Comparison of ENCODE assay signal across 16 cellular contexts in genomic region chr7:112510743-112511110, GRCh38. TPM values are rescaled to one million over a fixed set of nuclear protein-coding genes. Genes with fewer than 3 reads are reported as not detected.
A peak's percentile ranks its signal among the peaks of the same experiment; 100 is the strongest.
DNase-seq lines count a peak whose midpoint lies in the region; ATAC-seq and TF ChIP-seq lines count a peak whose summit lies in the region.
"Had no signal": no experiment of that assay in that cellular context is flagged by ENCODE, and none has a peak within 500 bp of the region (broad histone marks: within the 10 kb centered on the region; RNA-seq: fewer than 3 reads in every experiment).

No MANE protein-coding gene starts in this region.

- ATAC-seq in PC-3: no peak

- TF ChIP-seq CTCF in HEK293 (tag by site-specific recombination; IDR thresholded peaks at IDR 0.05) (no peak), SK-N-SH (IDR thresholded peaks at IDR 0.05) (no peak), suprapubic skin (IDR thresholded peaks at IDR 0.05) (no peak), PC-3 (conservative IDR thresholded peaks at IDR 0.05; ENCODE audit: low read depth, low read length) (no peak)

- TF ChIP-seq EP300 in SK-N-SH (IDR thresholded peaks at IDR 0.05; ENCODE audit: borderline replicate concordance in 1 of 2, low read depth in 1 of 2, low read length in 1 of 2) (no peak), suprapubic skin (IDR thresholded peaks at IDR 0.05) (no peak)

- H3K36me3 ChIP-seq in HEK293 (ENCODE audit: control insufficient read depth in 2 of 2, insufficient read depth in 1 of 2, low read length in 2 of 2) (no peaks in the 10 kb centered on the region), SK-N-SH (replicated peaks in 1 of 2; ENCODE audit: control insufficient read depth in 1 of 2, insufficient read depth in 2 of 2, low read length in 1 of 2) (no peaks in the 10 kb centered on the region), skeletal muscle satellite cell (ENCODE audit: insufficient read depth, low read length) (no peaks in the 10 kb centered on the region), suprapubic skin (no peaks in the 10 kb centered on the region), PC-3 (ENCODE audit: low read depth, low read length) (no peaks in the 10 kb centered on the region)
- H3K36me3 ChIP-seq: SJCRH30 had no signal

- peak overlapping the region; percentile 49; the same call in 1 of the 2 replicates for H2AFZ ChIP-seq in SK-N-SH (ENCODE audit: low read depth)
- H2AFZ ChIP-seq in PC-3 (ENCODE audit: low read length): no peak overlapping the region

- no peak for DNase-seq in SK-N-SH
- no peak for DNase-seq in caudate nucleus (lab: John Stamatoyannopoulos, UW)
- DNase-seq in Ammon's horn (ENCODE audit: low spot score): no peak
- no peak for DNase-seq in suprapubic skin (ENCODE audit: low spot score in 2 of 2)
- DNase-seq in PC-3: no peak
- DNase-seq: CD8-positive, alpha-beta memory T cell; DMS79; H9; KG1; NCI-H1417 treated with DMSO at 0.1 percent for 48 hours; NCI-H1930; NCI-H526 treated with DMSO at 0.1 percent for 48 hours; SJCRH30 had no signal

- H3K4me1 ChIP-seq in HEK293 (ENCODE audit: control insufficient read depth, insufficient read depth, low read length): no peaks in the 10 kb centered on the region
- peaks cover 6 to 9% of the 10 kb centered on the region in 2 experiments; a peak in 1 of 4 replicates for H3K4me1 ChIP-seq in SK-N-SH (ENCODE audit: control insufficient read depth in 1 of 2, insufficient read depth in 2 of 2, low read depth in 1 of 2, low read length in 1 of 2)
- peaks cover 20% of the 10 kb centered on the region for H3K4me1 ChIP-seq in skeletal muscle satellite cell (ENCODE audit: control insufficient read depth, insufficient read depth, low read length)
- H3K4me1 ChIP-seq in suprapubic skin: peaks cover 5% of the 10 kb centered on the region
- peaks cover 14% of the 10 kb centered on the region; the same call in 1 of the 2 replicates for H3K4me1 ChIP-seq in PC-3 (ENCODE audit: insufficient read depth, low read length)

- no peak for TF ChIP-seq POLR2A in suprapubic skin (IDR thresholded peaks at IDR 0.05)

- H3K27me3 ChIP-seq in SK-N-SH (ENCODE audit: insufficient read depth) (no peaks in the 10 kb centered on the region), skeletal muscle satellite cell (ENCODE audit: control insufficient read depth, insufficient read depth, low read length) (no peaks in the 10 kb centered on the region), suprapubic skin (no peaks in the 10 kb centered on the region), PC-3 (ENCODE audit: low read length) (peaks cover 16% of the 10 kb centered on the region)
- H3K27me3 ChIP-seq: SJCRH30 had no signal

- H3K27ac ChIP-seq in HEK293 (ENCODE audit: extremely low read depth, low read depth, low read length) (no peak overlapping the region), SK-N-SH (ENCODE audit: low read depth in 2 of 2, low read length in 1 of 2) (no peak overlapping the region), caudate nucleus (ENCODE audit: low read depth, low read length) (peak overlapping the region; percentile 56), suprapubic skin (no peak overlapping the region), PC-3 (ENCODE audit: low read length) (no peak overlapping the region)
- H3K27ac ChIP-seq: RWPE1, SJCRH30 had no signal

- H4K20me1 ChIP-seq in SK-N-SH (ENCODE audit: insufficient read depth) (no peaks in the 10 kb centered on the region), PC-3 (ENCODE audit: low read length) (no peaks in the 10 kb centered on the region)

- H3K9ac ChIP-seq in SK-N-SH (no peak overlapping the region), skeletal muscle satellite cell (ENCODE audit: low read depth, low read length) (no peak overlapping the region), PC-3 (ENCODE audit: low read length) (no peak overlapping the region)

- no peak overlapping the region for H3K4me3 ChIP-seq in HEK293 (ENCODE audit: low read depth, low read length)
- peak overlapping the region in 1 of 2 experiments; percentile 20; a peak in 1 of 4 replicates for H3K4me3 ChIP-seq in SK-N-SH (ENCODE audit: low read depth in 2 of 2, low read length in 1 of 2)
- peak overlapping the region; percentile 47 for H3K4me3 ChIP-seq in skeletal muscle satellite cell (ENCODE audit: low read length)
- no peak overlapping the region for H3K4me3 ChIP-seq in suprapubic skin
- no peak overlapping the region for H3K4me3 ChIP-seq in PC-3 (ENCODE audit: low read length)
- H3K4me3 ChIP-seq: SJCRH30 had no signal

- POLR2A ChIA-PET in HEK293 (lab: Yijun Ruan, JAX) (no interaction called here), SK-N-SH (lab: Yijun Ruan, JAX) (no interaction called here), PC-3 (lab: Charles Lee; ENCODE audit: unreplicated experiment) (no interaction called here)

- H3K79me2 ChIP-seq in SK-N-SH (ENCODE audit: insufficient read depth): no peaks in the 10 kb centered on the region
- H3K79me2 ChIP-seq in PC-3 (ENCODE audit: low read length): no peaks in the 10 kb centered on the region

- no peaks in the 10 kb centered on the region for H3K9me2 ChIP-seq in SK-N-SH
- H3K9me2 ChIP-seq in PC-3 (replicated peaks; ENCODE audit: low read length): no peaks in the 10 kb centered on the region

- CTCF ChIA-PET in HEK293 (lab: Yijun Ruan, JAX): interaction anchor here (0.6 to 2.0 kb wide), 3 partner anchors 10 to 915 kb away, joined by 3 to 8 read pairs (median 3); no protein-coding TSS in a partner anchor
- CTCF ChIA-PET in SK-N-SH (lab: Yijun Ruan, JAX): interaction anchor here (0.8 to 2.1 kb wide), 5 partner anchors 10 to 748 kb away, joined by 3 to 9 read pairs (median 3); no protein-coding TSS in a partner anchor
- CTCF ChIA-PET in PC-3 (lab: Charles Lee): interaction anchor here (0.6 kb wide), 1 partner anchor 10 kb away, joined by 3 read pairs; no protein-coding TSS in a partner anchor

- intact Hi-C loops in PC-3 (cut with micrococcal nuclease): no loop called here

- H3F3A ChIP-seq in SK-N-SH (replicated peaks; ENCODE audit: insufficient read depth) (peaks cover 9% of the 10 kb centered on the region), PC-3 (ENCODE audit: low read length, unreplicated experiment) (no peaks in the 10 kb centered on the region)

- no peak for TF ChIP-seq RAD21 in SK-N-SH (IDR thresholded peaks at IDR 0.05; ENCODE audit: low read length)

- H3K4me2 ChIP-seq in SK-N-SH (peak overlapping the region; percentile 69), skeletal muscle satellite cell (ENCODE audit: low read length) (peak overlapping the region; percentile 77), PC-3 (ENCODE audit: low read length) (no peak overlapping the region)

- BruUV-seq in PC-3 (replicated peaks; lab: Mats Ljungman, UMichigan): no TSS peak

- H3K9me3 ChIP-seq in HEK293 (ENCODE audit: control insufficient read depth, insufficient read depth, low read depth, low read length) (no peaks in the 10 kb centered on the region), SK-N-SH (no peaks in the 10 kb centered on the region), skeletal muscle satellite cell (replicated peaks; ENCODE audit: low read length) (no peaks in the 10 kb centered on the region), suprapubic skin (no peaks in the 10 kb centered on the region), PC-3 (ENCODE audit: low read length) (no peaks in the 10 kb centered on the region)
- H3K9me3 ChIP-seq: SJCRH30 had no signal

TF ChIP-seq in HEK293, 187 proteins besides CTCF, POLR2A, EP300 and RAD21 (continues in another document):
- TF ChIP-seq YY1 (tag by site-specific recombination; IDR thresholded peaks at IDR 0.05): no peak
- no peak for TF ChIP-seq ZNF488 (tag by site-specific recombination; IDR thresholded peaks at IDR 0.05)

TF ChIP-seq in SK-N-SH, 30 proteins besides CTCF, POLR2A, EP300 and RAD21 (continues in another document):
- no peak for TF ChIP-seq TAF1 (IDR thresholded peaks at IDR 0.05; ENCODE audit: borderline replicate concordance, low read depth, low read length)
- TF ChIP-seq SMC3 (IDR thresholded peaks at IDR 0.05; ENCODE audit: low read depth, low read length): no peak
- no peak for TF ChIP-seq REST (IDR thresholded peaks at IDR 0.05; ENCODE audit: low read depth, low read length)
- no peak for TF ChIP-seq RFX5 (IDR thresholded peaks at IDR 0.05; ENCODE audit: low read length)

RNA-seq across cellular contexts. Expression of gene LSMEM1, which starts 29.9 kb away (rescaled TPM):
- polyA plus RNA-seq in SK-N-SH (2012; rRNA removed): 1.0 and 1.1 TPM in 2 replicates
- polyA plus RNA-seq in SK-N-SH (2012; cell fraction: cytosol; rRNA removed): 0.42 and 0.57 TPM in 2 replicates
- polyA plus RNA-seq in SK-N-SH (2012; cell fraction: nucleus; rRNA removed): 2.0 and 6.1 TPM in 2 replicates
- total RNA-seq in skeletal muscle satellite cell (2012; rRNA removed): under 0.01 and 0.76 TPM in 2 replicates
- total RNA-seq in suprapubic skin (10 to 100 TPM in 1 of 4 donors, under 1 TPM in 1, not detected in 2; 0.57 to 10.6 TPM), PC-3 (2014; rRNA removed) (0.15 and 0.29 TPM in 2 replicates)
